ENCODE assay signal across 7 cellular contexts in the genomic region with DNA sequence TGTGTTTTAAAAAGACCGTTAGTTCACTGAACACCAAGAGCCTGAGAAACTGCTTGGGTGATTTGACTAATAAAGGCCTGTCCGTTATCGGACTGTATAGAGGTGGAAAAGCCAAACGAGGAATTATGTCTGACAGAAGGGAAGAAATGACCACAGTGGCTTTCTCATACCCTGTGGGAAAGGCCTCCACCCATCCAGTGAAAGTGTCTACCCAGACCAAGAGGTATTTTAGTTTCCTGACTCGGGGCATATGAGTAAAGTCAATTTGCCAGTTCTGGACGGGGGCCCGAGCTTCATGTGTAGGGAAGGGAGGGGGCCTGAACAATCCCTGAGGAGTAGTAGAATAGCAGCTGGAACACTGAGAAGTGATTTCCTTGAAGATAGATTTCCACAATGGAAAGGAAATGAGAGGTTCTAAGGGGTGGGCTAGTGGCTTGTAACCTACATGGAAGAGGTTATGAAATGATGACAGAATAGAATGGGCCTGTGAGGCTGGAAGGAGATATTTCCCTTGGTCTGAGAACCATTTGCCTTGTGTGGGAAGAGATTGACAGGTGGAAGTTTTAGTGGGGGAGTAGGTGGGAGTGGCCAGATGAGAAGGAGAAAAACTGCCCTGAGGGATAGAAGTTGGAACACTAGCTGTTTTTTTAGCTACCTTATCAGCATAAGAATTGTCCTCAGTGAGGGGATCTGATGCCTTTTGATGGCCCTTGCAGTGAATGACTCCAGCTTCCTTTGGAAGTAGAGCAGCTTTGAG.
DNase-seq lines count a peak whose midpoint lies in the region; ATAC-seq, FAIRE-seq and TF ChIP-seq lines count a peak whose summit lies in the region.
"Not testable (repeated sequence)": the region's sequence is repeated elsewhere in the genome, so short reads cannot be mapped to it uniquely, and the experiment has no call there.

No MANE protein-coding gene starts in this region.

- H2BK15ac ChIP-seq in H1 (ENCODE audit: low read length) = not testable (repeated sequence)
- peak overlapping the region; percentile 58 for H2BK15ac ChIP-seq in mesendoderm (replicated peaks; ENCODE audit: low read depth)

- not testable (repeated sequence) for H2BK120ac ChIP-seq in H1 (replicated peaks; ENCODE audit: low read depth, low read length)
- peak overlapping the region; percentile 64 for H2BK120ac ChIP-seq in mesendoderm (ENCODE audit: low read depth, low read length)

- H3K14ac ChIP-seq in H1 (ENCODE audit: insufficient read length) = not testable (repeated sequence)

- H3K27me3 ChIP-seq in GM23338 (ENCODE audit: insufficient read depth); NT2/D1 (ENCODE audit: insufficient read depth, insufficient read length); H1 (replicated peaks in 1 of 4; ENCODE audit: control insufficient read depth in 3 of 4, extremely low read depth in 1 of 4, insufficient read depth in 3 of 4, low read length in 3 of 4); mesendoderm (ENCODE audit: insufficient read depth, low read length, poor library complexity): not testable (repeated sequence)

- H2BK5ac ChIP-seq in H1 (ENCODE audit: low read depth, low read length) = peak overlapping the region; percentile 69; the same call in 1 of the 2 replicates
- H2BK5ac ChIP-seq in mesendoderm (ENCODE audit: low read length) = peak overlapping the region; percentile 55

- peak; percentile 57 for DNase-seq in GM23338 (ENCODE audit: low spot score)
- DNase-seq in HEK293T (ENCODE audit: extremely low spot score); H1 (ENCODE audit: low read depth in 1 of 2, low spot score in 2 of 2); mesendoderm: not testable (repeated sequence)
- DNase-seq in NT2/D1 (ENCODE audit: low read depth, low spot score) = peak; percentile 70
- DNase-seq in left cardiac atrium = peak; percentile 25
- DNase-seq in posterior vena cava (ENCODE audit: low spot score) = peak; percentile 40

- not testable (repeated sequence) for H3K27ac Mint-ChIP-seq in GM23338

- H3K4me3 Mint-ChIP-seq in GM23338 = not testable (repeated sequence)

- not testable (repeated sequence) for H3K4me3 ChIP-seq in GM23338; NT2/D1 (ENCODE audit: insufficient read length, low read depth); H1 (ENCODE audit: extremely low read depth in 1 of 4, insufficient read depth in 2 of 4, low read depth in 3 of 4, low read length in 4 of 4); mesendoderm (ENCODE audit: low read length)

- not testable (repeated sequence) for H3K23ac ChIP-seq in H1 (ENCODE audit: insufficient read length); mesendoderm (ENCODE audit: low read length)

- not testable (repeated sequence) for TF ChIP-seq POLR2A in H1 (IDR thresholded peaks at IDR 0.05; ENCODE audit: control extremely low read depth in 1 of 2, low read depth in 2 of 2, low read length in 2 of 2)

- CTCF ChIA-PET in HEK293T (lab: Yijun Ruan, JAX) (interaction anchor here (0.6 kb wide), 1 partner anchor 87 kb away, joined by 3 read pairs; no protein-coding TSS in a partner anchor), H1 (lab: Charles Lee; ENCODE audit: partially characterized antibody) (interaction anchor here (0.6 to 3.2 kb wide), 7 partner anchors 12 to 236 kb away, joined by 3 to 16 read pairs (median 3); no protein-coding TSS in a partner anchor)

- H3K27ac ChIP-seq in GM23338 (ENCODE audit: low read depth) (peak overlapping the region; percentile 96), H1 (ENCODE audit: low read depth, low read length) (peak overlapping the region; percentile 14; the same call in 1 of the 2 replicates), mesendoderm (ENCODE audit: low read depth, low read length) (peak overlapping the region; percentile 73)

- peaks cover 12% of the 10 kb centered on the region; the same call in 1 of the 2 replicates for H3K9me3 ChIP-seq in NT2/D1 (ENCODE audit: insufficient read depth, low read length)
- not testable (repeated sequence) for H3K9me3 ChIP-seq in H1 (ENCODE audit: insufficient read depth in 2 of 2, low read depth in 1 of 2, low read length in 1 of 2)

- H3K79me2 ChIP-seq in GM23338 (replicated peaks; ENCODE audit: insufficient read depth) = peaks cover 20% of the 10 kb centered on the region
- H3K79me2 ChIP-seq in H1 (ENCODE audit: control insufficient read depth in 1 of 2, insufficient read depth in 2 of 2, low read length in 2 of 2) = not testable (repeated sequence)
- H3K79me2 ChIP-seq in mesendoderm (ENCODE audit: control insufficient read depth, insufficient read depth, low read length) = peaks cover 18% of the 10 kb centered on the region

- not testable (repeated sequence) for H3K79me1 ChIP-seq in H1 (ENCODE audit: low read depth, low read length); mesendoderm (ENCODE audit: low read length)

- intact Hi-C loops in left cardiac atrium (cut with DNase I); posterior vena cava (cut with DNase I): not testable (repeated sequence)

- H3K9me2 ChIP-seq in GM23338 (ENCODE audit: insufficient read depth) = not testable (repeated sequence)

- 72% methylated on average over 7 of the region's 7 CpGs; no CpG with 5 or more reads in 1 of the 2 experiments for WGBS in H1 (ENCODE audit: extremely low coverage in 1 of 2, insufficient coverage in 1 of 2, insufficient read length in 1 of 2, insufficient replicate concordance in 2 of 2, low coverage in 1 of 2, low lambda C conversion rate in 2 of 2, missing lambda C conversion rate in 1 of 2), 2 experiments
- no CpG with 5 or more reads among the region's 7 CpGs for WGBS in mesendoderm (ENCODE audit: extremely low coverage, insufficient coverage, low lambda C conversion rate)

- peaks cover 14% of the 10 kb centered on the region for H3F3A ChIP-seq in GM23338 (replicated peaks; ENCODE audit: low read depth)

- not testable (repeated sequence) for H4K8ac ChIP-seq in H1 (ENCODE audit: extremely low read depth, insufficient read depth, low read length); mesendoderm (ENCODE audit: low read depth, low read length)

- H3K4me2 ChIP-seq in GM23338 = peak overlapping the region; percentile 18
- H3K4me2 ChIP-seq in H1 (ENCODE audit: insufficient read depth in 1 of 2, low read depth in 2 of 2, low read length in 2 of 2) = peak overlapping the region in 1 of 2 experiments; percentile 38; a peak in 1 of 4 replicates
- peak overlapping the region; percentile 15 for H3K4me2 ChIP-seq in mesendoderm (ENCODE audit: low read length)

- not testable (repeated sequence) for FAIRE-seq in H1 (lab: Jason Lieb, UNC)

- H3K4ac ChIP-seq in H1 (replicated peaks; ENCODE audit: insufficient read length, low read depth, low read length) = not testable (repeated sequence)
- peak overlapping the region; percentile 31 for H3K4ac ChIP-seq in mesendoderm (ENCODE audit: low read depth, low read length)

- not testable (repeated sequence) for H2AFZ ChIP-seq in GM23338; H1 (ENCODE audit: low read length)

- POLR2A ChIA-PET in HEK293T (lab: Yijun Ruan, JAX) = not testable (repeated sequence)
- POLR2A ChIA-PET in H1 (lab: Charles Lee; ENCODE audit: partially characterized antibody) = interaction anchor here (0.6 to 5.3 kb wide), 14 partner anchors 8 to 221 kb away, joined by 3 to 41 read pairs (median 4); no protein-coding TSS in a partner anchor

- H3K36me3 Mint-ChIP-seq in GM23338 (ENCODE audit: low read depth) = peaks cover 28% of the 10 kb centered on the region

- not testable (repeated sequence) for TF ChIP-seq CTCF in GM23338 (conservative IDR thresholded peaks at IDR 0.05; ENCODE audit: low read depth in 2 of 2); H1 (IDR thresholded peaks at IDR 0.05; ENCODE audit: control extremely low read depth in 1 of 3, insufficient read depth in 1 of 3, low read depth in 1 of 3, low read length in 3 of 3)

- not testable (repeated sequence) for H2AK5ac ChIP-seq in H1 (ENCODE audit: low read depth, low read length); mesendoderm (ENCODE audit: low read length)

- not testable (repeated sequence) for H4K91ac ChIP-seq in H1 (replicated peaks; ENCODE audit: insufficient read length, low read length)

- 0 out of 2 replicates have a peak overlapping the region, but pooled peaks have one; percentile 48 for H2BK20ac ChIP-seq in H1 (ENCODE audit: low read length)

- peak overlapping the region; percentile 55; the same call in 1 of the 2 replicates for H2BK12ac ChIP-seq in H1 (ENCODE audit: low read depth, low read length)

- H3K4me1 Mint-ChIP-seq in GM23338 = peaks cover 46% of the 10 kb centered on the region

- not testable (repeated sequence) for ATAC-seq in GM23338, left cardiac atrium

- peak overlapping the region; percentile 46 for H3K9ac ChIP-seq in NT2/D1 (ENCODE audit: insufficient read length, low read depth)
- not testable (repeated sequence) for H3K9ac ChIP-seq in H1 (replicated peaks in 1 of 4; ENCODE audit: extremely low read depth in 1 of 4, low read depth in 3 of 4, low read length in 3 of 4)
- peak overlapping the region; percentile 60 for H3K9ac ChIP-seq in mesendoderm (ENCODE audit: low read length)

- TF ChIP-seq EP300 in H1 (IDR thresholded peaks at IDR 0.05; ENCODE audit: borderline replicate concordance in 1 of 2, low read depth in 2 of 2, low read length in 2 of 2) = not testable (repeated sequence)

- H3K36me3 ChIP-seq in GM23338 (ENCODE audit: insufficient read depth); NT2/D1 (ENCODE audit: insufficient read depth, insufficient read length, low read length); mesendoderm (ENCODE audit: control insufficient read depth, insufficient read depth, low read length): not testable (repeated sequence)
- H3K36me3 ChIP-seq in H1 (ENCODE audit: control insufficient read depth in 2 of 4, insufficient read depth in 4 of 4, low read length in 3 of 4) = peaks cover 0 to 20% (median 0%) of the 10 kb centered on the region in 4 experiments; a peak in 2 of 8 replicates

- not testable (repeated sequence) for TF ChIP-seq RAD21 in H1 (IDR thresholded peaks at IDR 0.05 in 1 of 2, conservative IDR thresholded peaks at IDR 0.05 in 1 of 2; ENCODE audit: low read depth in 2 of 2, low read length in 2 of 2)

- H3K18ac ChIP-seq in H1 (ENCODE audit: extremely low read depth, low read length) = 0 out of 2 replicates have a peak overlapping the region, but pooled peaks have one; percentile 4
- peak overlapping the region; percentile 95 for H3K18ac ChIP-seq in mesendoderm (ENCODE audit: low read length)

- H3K27me3 Mint-ChIP-seq in GM23338 (ENCODE audit: insufficient read depth, low read depth, poor library complexity) = not testable (repeated sequence)

- H3K4me1 ChIP-seq in GM23338 (ENCODE audit: insufficient read depth) (peaks cover 74% of the 10 kb centered on the region), H1 (replicated peaks in 1 of 4; ENCODE audit: control insufficient read depth in 3 of 4, insufficient read depth in 4 of 4, low read length in 3 of 4) (peaks cover 11 to 34% (median 19%) of the 10 kb centered on the region in 4 experiments), mesendoderm (ENCODE audit: control insufficient read depth, low read depth, low read length) (peaks cover 12% of the 10 kb centered on the region)
- H3K4me1 ChIP-seq in NT2/D1 (ENCODE audit: insufficient read depth, insufficient read length) = not testable (repeated sequence)

- H3K56ac ChIP-seq in H1 (replicated peaks; ENCODE audit: insufficient read length, low read depth, low read length) = not testable (repeated sequence)
- H3K56ac ChIP-seq in mesendoderm (ENCODE audit: low read length) = peak overlapping the region; percentile 73

- H4K20me1 ChIP-seq in GM23338 (replicated peaks; ENCODE audit: insufficient read depth); H1 (replicated peaks in 1 of 2; ENCODE audit: control insufficient read depth in 1 of 2, insufficient read depth in 2 of 2, low read length in 2 of 2): not testable (repeated sequence)

- H4K5ac ChIP-seq in H1 (ENCODE audit: insufficient read length, low read depth, low read length); mesendoderm (ENCODE audit: low read length): not testable (repeated sequence)

- peaks cover 23% of the 10 kb centered on the region for H3K9me3 Mint-ChIP-seq in GM23338

- H3K23me2 ChIP-seq in H1 (ENCODE audit: low read depth, low read length) = not testable (repeated sequence)

Comparison
In these comparisons a context has a peak if more than half of its experiments do, and no peak if none do; other contexts are left out.
1. H3K27ac ChIP-seq: peak in every context shown above with its lines; median percentile 96 in GM23338; 73 in mesendoderm; 14 in H1.